32 cellular contexts compared by ENCODE assay signal in genomic region chr3:124149081-124149480, GRCh38.
"Had no signal": no experiment of that assay in that cellular context is flagged by ENCODE, and none has a peak within 500 bp of the region (broad histone marks: within the 10 kb centered on the region; RNA-seq: fewer than 3 reads in every experiment).

No MANE protein-coding gene starts in this region.

- H3K4me3 Mint-ChIP-seq: activated B cell treated with CpG ODN at 0.5 μM for 24 hours; activated CD4-positive, alpha-beta memory T cell treated with anti-CD3 and anti-CD28 coated beads for 36 hours; activated CD4-positive, alpha-beta T cell treated with anti-CD3 and anti-CD28 coated beads, Interleukin-2, amount 10 ng/mL, durations not matched to agents 24 days and 14 days; activated CD8-positive, alpha-beta T cell treated with anti-CD3 and anti-CD28 coated beads for 36 hours; activated naive CD8-positive, alpha-beta T cell treated with anti-CD3 and anti-CD28 coated beads for 36 hours; activated T-cell treated with anti-CD3 and anti-CD28 coated beads, Interleukin-2, amount 50 U/mL, for 4 hours; activated T-cell treated with anti-CD3 and anti-CD28 coated beads, Interleukin-2, amount 50 U/mL, for 72 hours; activated T-helper 1 cell treated with anti-CD3 and anti-CD28 coated beads, Interleukin-12 subunit alpha, Interleukin-12 subunit beta, Interleukin-2, Interleukin-4 antibody, amounts not matched to agents 30 ng/mL and 10 ng/mL and 1 ng/mL, durations not matched to agents 14 hours and 24 hours and 36 hours; activated T-helper 17 cell treated with anti-CD3 and anti-CD28 coated beads, Interleukin-2, amount 50 U/mL, for 72 hours; T-helper 1 cell treated with Interleukin-12 subunit alpha and Interleukin-12 subunit beta and Interleukin-4 antibody, amounts not matched to agents 30 μg/mL and 1 μg/mL, for 36 hours; T-helper 2 cell treated with Interferon-gamma antibody and Interleukin-4, amounts not matched to agents 5 μg/mL and 100 μg/mL, for 36 hours had no signal

- DNase-seq: activated B cell treated with CpG ODN at 0.5 μM for 24 hours; activated CD4-positive, alpha-beta memory T cell treated with anti-CD3 and anti-CD28 coated beads for 36 hours; activated CD4-positive, alpha-beta T cell treated with anti-CD3 and anti-CD28 coated beads for 4 hours; activated CD4-positive, alpha-beta T cell treated with anti-CD3 and anti-CD28 coated beads, Interleukin-2, amount 10 ng/mL, durations not matched to agents 24 days and 14 days; activated CD4-positive, alpha-beta T cell treated with anti-CD3 and anti-CD28 coated beads, Interleukin-2, amount 50 U/mL, for 1 hour; activated CD4-positive, alpha-beta T cell treated with anti-CD3 and anti-CD28 coated beads, Interleukin-2, amount 50 U/mL, for 4 hours; activated CD4-positive, CD25-positive, alpha-beta regulatory T cell treated with anti-CD3 and anti-CD28 coated beads, Interleukin-2, amount 50 U/mL, for 72 hours; activated CD8-positive, alpha-beta memory T cell treated with anti-CD3 and anti-CD28 coated beads, Interleukin-2, amount 50 U/mL, for 4 hours; activated CD8-positive, alpha-beta T cell treated with anti-CD3 and anti-CD28 coated beads for 36 hours; activated gamma-delta T cell; activated naive CD4-positive, alpha-beta T cell treated with anti-CD3 and anti-CD28 coated beads, Interleukin-2, amount 50 U/mL, for 16 hours; activated naive CD4-positive, alpha-beta T cell treated with Interleukin-2 at 50 U/mL for 16 hours; activated naive CD8-positive, alpha-beta T cell treated with anti-CD3 and anti-CD28 coated beads for 36 hours; activated T-cell treated with anti-CD3 and anti-CD28 coated beads for 4 hours; activated T-cell treated with anti-CD3 and anti-CD28 coated beads, Interleukin-2, amount 50 U/mL, for 1 hour; activated T-cell treated with anti-CD3 and anti-CD28 coated beads, Interleukin-2, amount 50 U/mL, for 4 hours; activated T-cell treated with anti-CD3 and anti-CD28 coated beads, Interleukin-2, amount 50 U/mL, for 72 hours; adrenal gland; amniotic stem cell; body of pancreas; brain microvascular endothelial cell; central memory CD4-positive, alpha-beta T cell; T-helper 1 cell; T-helper 2 cell; T-helper 9 cell had no signal

- H3K36me3 ChIP-seq: adrenal gland, brain microvascular endothelial cell, breast epithelium had no signal

- H3K9me3 Mint-ChIP-seq: activated B cell treated with CpG ODN at 0.5 μM for 24 hours; activated CD4-positive, alpha-beta memory T cell treated with anti-CD3 and anti-CD28 coated beads for 36 hours; activated CD4-positive, alpha-beta T cell treated with anti-CD3 and anti-CD28 coated beads, Interleukin-2, amount 10 ng/mL, durations not matched to agents 24 days and 14 days; activated CD8-positive, alpha-beta T cell treated with anti-CD3 and anti-CD28 coated beads for 36 hours; activated naive CD4-positive, alpha-beta T cell treated with anti-CD3 and anti-CD28 coated beads, Interleukin-2, amount 50 U/mL, for 72 hours; activated naive CD8-positive, alpha-beta T cell treated with anti-CD3 and anti-CD28 coated beads for 36 hours; activated T-cell treated with anti-CD3 and anti-CD28 coated beads, Interleukin-2, amount 50 U/mL, for 4 hours; activated T-cell treated with anti-CD3 and anti-CD28 coated beads, Interleukin-2, amount 50 U/mL, for 72 hours; activated T-helper 1 cell treated with anti-CD3 and anti-CD28 coated beads, Interleukin-12 subunit alpha, Interleukin-12 subunit beta, Interleukin-2, Interleukin-4 antibody, amounts not matched to agents 30 ng/mL and 10 ng/mL and 1 ng/mL, durations not matched to agents 14 hours and 24 hours and 36 hours; activated T-helper 17 cell treated with anti-CD3 and anti-CD28 coated beads, Interleukin-2, amount 50 U/mL, for 72 hours; T-helper 1 cell treated with Interleukin-12 subunit alpha and Interleukin-12 subunit beta and Interleukin-4 antibody, amounts not matched to agents 30 μg/mL and 1 μg/mL, for 36 hours; T-helper 2 cell treated with Interferon-gamma antibody and Interleukin-4, amounts not matched to agents 5 μg/mL and 100 μg/mL, for 36 hours had no signal

- H3K4me1 ChIP-seq: adrenal gland, body of pancreas, breast epithelium had no signal

- ATAC-seq: activated CD8-positive, alpha-beta T cell treated with anti-CD3 and anti-CD28 coated beads for 36 hours; activated naive CD4-positive, alpha-beta T cell treated with anti-CD3 and anti-CD28 coated beads, Interleukin-2, amount 50 U/mL, for 72 hours; activated T-cell treated with anti-CD3 and anti-CD28 coated beads, Interleukin-2, amount 50 U/mL, for 4 hours; activated T-cell treated with anti-CD3 and anti-CD28 coated beads, Interleukin-2, amount 50 U/mL, for 72 hours; activated T-helper 17 cell treated with anti-CD3 and anti-CD28 coated beads, Interleukin-2, amount 50 U/mL, for 72 hours; body of pancreas had no signal

- H3K4me3 ChIP-seq: adrenal gland, body of pancreas, breast epithelium had no signal

- H3K4me1 Mint-ChIP-seq: activated B cell treated with CpG ODN at 0.5 μM for 24 hours; activated CD4-positive, alpha-beta T cell treated with anti-CD3 and anti-CD28 coated beads, Interleukin-2, amount 10 ng/mL, durations not matched to agents 24 days and 14 days; activated naive CD8-positive, alpha-beta T cell treated with anti-CD3 and anti-CD28 coated beads for 36 hours; activated T-helper 17 cell treated with anti-CD3 and anti-CD28 coated beads, Interleukin-2, amount 50 U/mL, for 72 hours had no signal

- H3K27ac ChIP-seq: adrenal gland, body of pancreas, brain microvascular endothelial cell, breast epithelium, VCaP had no signal

- H3K27ac Mint-ChIP-seq: activated B cell treated with CpG ODN at 0.5 μM for 24 hours; activated CD4-positive, alpha-beta memory T cell treated with anti-CD3 and anti-CD28 coated beads for 36 hours; activated CD4-positive, alpha-beta T cell treated with anti-CD3 and anti-CD28 coated beads, Interleukin-2, amount 10 ng/mL, durations not matched to agents 24 days and 14 days; activated CD8-positive, alpha-beta T cell treated with anti-CD3 and anti-CD28 coated beads for 36 hours; activated naive CD4-positive, alpha-beta T cell treated with anti-CD3 and anti-CD28 coated beads, Interleukin-2, amount 50 U/mL, for 72 hours; activated naive CD8-positive, alpha-beta T cell treated with anti-CD3 and anti-CD28 coated beads for 36 hours; activated T-cell treated with anti-CD3 and anti-CD28 coated beads, Interleukin-2, amount 50 U/mL, for 72 hours; activated T-helper 1 cell treated with anti-CD3 and anti-CD28 coated beads, Interleukin-12 subunit alpha, Interleukin-12 subunit beta, Interleukin-2, Interleukin-4 antibody, amounts not matched to agents 30 ng/mL and 10 ng/mL and 1 ng/mL, durations not matched to agents 14 hours and 24 hours and 36 hours; activated T-helper 17 cell treated with anti-CD3 and anti-CD28 coated beads, Interleukin-2, amount 50 U/mL, for 72 hours; T-helper 1 cell treated with Interleukin-12 subunit alpha and Interleukin-12 subunit beta and Interleukin-4 antibody, amounts not matched to agents 30 μg/mL and 1 μg/mL, for 36 hours; T-helper 2 cell treated with Interferon-gamma antibody and Interleukin-4, amounts not matched to agents 5 μg/mL and 100 μg/mL, for 36 hours had no signal

- H3K27me3 Mint-ChIP-seq: activated CD4-positive, alpha-beta memory T cell treated with anti-CD3 and anti-CD28 coated beads for 36 hours had no signal

- H3K36me3 Mint-ChIP-seq: activated CD4-positive, alpha-beta memory T cell treated with anti-CD3 and anti-CD28 coated beads for 36 hours; activated naive CD4-positive, alpha-beta T cell treated with anti-CD3 and anti-CD28 coated beads, Interleukin-2, amount 50 U/mL, for 72 hours; activated naive CD8-positive, alpha-beta T cell treated with anti-CD3 and anti-CD28 coated beads for 36 hours had no signal

- H3K27me3 ChIP-seq: adrenal gland, body of pancreas, brain microvascular endothelial cell, breast epithelium had no signal

- H3K9me3 ChIP-seq: adrenal gland, body of pancreas, breast epithelium had no signal
